In the genomic region with DNA sequence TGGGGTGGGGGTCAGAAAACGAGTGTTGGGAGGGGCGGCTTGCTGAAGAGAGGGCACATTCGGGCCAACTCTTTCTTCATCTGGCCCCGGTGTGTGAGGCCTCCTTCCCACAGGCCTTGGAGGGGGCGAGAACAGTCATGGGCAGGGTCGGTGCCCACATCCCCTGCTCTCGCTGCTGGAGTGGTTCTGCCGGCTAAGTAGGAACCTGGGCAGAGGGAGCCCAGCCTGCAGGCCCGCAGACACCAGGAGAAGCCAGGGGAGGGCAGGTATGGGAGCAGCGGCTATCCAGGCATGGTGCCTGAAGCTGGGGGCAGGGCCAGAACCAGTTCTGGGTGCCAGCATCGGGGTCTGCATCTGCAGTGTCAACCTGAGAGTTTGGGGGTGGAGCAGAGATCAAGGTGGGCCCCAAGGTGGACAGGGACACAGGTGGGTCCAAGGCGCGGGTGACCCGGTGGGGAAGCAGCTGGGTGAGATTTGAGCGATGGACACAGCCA, we compare ENCODE assay signal across 14 cellular contexts.
"Had no signal": no experiment of that assay in that cellular context is flagged by ENCODE, and none has a peak within 500 bp of the region (broad histone marks: within the 10 kb centered on the region; RNA-seq: fewer than 3 reads in every experiment).

No MANE protein-coding gene starts in this region.

- H3K9me3 Mint-ChIP-seq: activated CD4-positive, alpha-beta memory T cell treated with anti-CD3 and anti-CD28 coated beads, Interleukin-2, amount 10 ng/mL, durations not matched to agents 7 days and 5 days had no signal

- H3K27me3 ChIP-seq: ascending aorta, thyroid gland had no signal

- H3K4me1 ChIP-seq: ascending aorta, thyroid gland had no signal

- DNase-seq: activated B cell treated with CpG ODN at 0.5 μM for 24 hours; activated CD4-positive, alpha-beta memory T cell treated with anti-CD3 and anti-CD28 coated beads, Interleukin-2, amount 10 ng/mL, durations not matched to agents 7 days and 5 days; activated CD4-positive, alpha-beta T cell treated with anti-CD3 and anti-CD28 coated beads for 4 hours; activated naive CD4-positive, alpha-beta T cell treated with anti-CD3 and anti-CD28 coated beads, Interleukin-2, amount 10 ng/mL, durations not matched to agents 7 days and 5 days; activated T-cell treated with anti-CD3 and anti-CD28 coated beads, Interleukin-2, amount 50 U/mL, for 4 hours; erythroblast; foreskin melanocyte; stimulated activated naive B cell treated with anti-CD40 and anti-IgM and Interleukin-4, amounts not matched to agents 10 μg/mL and 1 μg/mL and 100 μg/mL, for 72 hours; T-cell; thyroid gland had no signal

- H3K36me3 ChIP-seq: ascending aorta, thyroid gland had no signal

- H3K9me3 ChIP-seq: ascending aorta, thyroid gland had no signal

- H3K4me1 Mint-ChIP-seq: activated B cell treated with CpG ODN at 0.5 μM for 24 hours; activated naive CD4-positive, alpha-beta T cell treated with anti-CD3 and anti-CD28 coated beads, Interleukin-2, amount 10 ng/mL, durations not matched to agents 7 days and 5 days; stimulated activated naive B cell treated with anti-CD40 and anti-IgM and Interleukin-4, amounts not matched to agents 10 μg/mL and 1 μg/mL and 100 μg/mL, for 72 hours; T-cell had no signal

- H3K36me3 Mint-ChIP-seq: activated naive CD4-positive, alpha-beta T cell treated with anti-CD3 and anti-CD28 coated beads, Interleukin-2, amount 10 ng/mL, durations not matched to agents 7 days and 5 days; mesothelial cell of epicardium; T-cell had no signal

- ATAC-seq: stimulated activated naive B cell treated with anti-CD40 and anti-IgM and Interleukin-4, amounts not matched to agents 10 μg/mL and 1 μg/mL and 100 μg/mL, for 72 hours; T-cell had no signal

- H3K27ac Mint-ChIP-seq: activated B cell treated with CpG ODN at 0.5 μM for 24 hours; activated CD4-positive, alpha-beta memory T cell treated with anti-CD3 and anti-CD28 coated beads, Interleukin-2, amount 10 ng/mL, durations not matched to agents 7 days and 5 days; activated naive CD4-positive, alpha-beta T cell treated with anti-CD3 and anti-CD28 coated beads, Interleukin-2, amount 10 ng/mL, durations not matched to agents 7 days and 5 days; mesothelial cell of epicardium; stimulated activated naive B cell treated with anti-CD40 and anti-IgM and Interleukin-4, amounts not matched to agents 10 μg/mL and 1 μg/mL and 100 μg/mL, for 72 hours; T-cell had no signal

- H3K4me3 ChIP-seq: ascending aorta, coronary artery, lung, thyroid gland had no signal

- H3K27ac ChIP-seq: ascending aorta, coronary artery, thyroid gland had no signal

- H3K4me3 Mint-ChIP-seq: activated B cell treated with CpG ODN at 0.5 μM for 24 hours; activated CD4-positive, alpha-beta memory T cell treated with anti-CD3 and anti-CD28 coated beads, Interleukin-2, amount 10 ng/mL, durations not matched to agents 7 days and 5 days; activated naive CD4-positive, alpha-beta T cell treated with anti-CD3 and anti-CD28 coated beads, Interleukin-2, amount 10 ng/mL, durations not matched to agents 7 days and 5 days; activated T-cell treated with anti-CD3 and anti-CD28 coated beads, Interleukin-2, amount 50 U/mL, for 4 hours; mesothelial cell of epicardium; stimulated activated naive B cell treated with anti-CD40 and anti-IgM and Interleukin-4, amounts not matched to agents 10 μg/mL and 1 μg/mL and 100 μg/mL, for 72 hours; T-cell had no signal
